ENCODE assay signal across 8 cellular contexts in genomic region chr12:71755146-71755892, GRCh38. TPM values are rescaled to one million over a fixed set of nuclear protein-coding genes. Genes with fewer than 3 reads are reported as not detected.
DNase-seq lines count a peak whose midpoint lies in the region; ATAC-seq, FAIRE-seq and TF ChIP-seq lines count a peak whose summit lies in the region.

No MANE protein-coding gene starts in this region.

- H3K36me3 Mint-ChIP-seq in CD8-positive, alpha-beta T cell: peaks cover 45% of the 10 kb centered on the region

- CTCF ChIA-PET in CD8-positive, alpha-beta T cell (lab: Charles Lee): interaction anchor here (1.8 to 3.8 kb wide), 2 partner anchors 25 to 84 kb away, joined by 4 to 13 read pairs; partner anchors contain the start of gene TBC1D15

- peak; percentile 47 for ATAC-seq in CD8-positive, alpha-beta T cell
- ATAC-seq in GM19397 (IDR thresholded peaks at IDR 0.05; ENCODE audit: unreplicated experiment) (peak; percentile 44), HG03520 (IDR thresholded peaks at IDR 0.05; ENCODE audit: unreplicated experiment) (peak; percentile 39), body of pancreas (peak; percentile 63)

- peaks cover 9% of the 10 kb centered on the region for H3K27me3 Mint-ChIP-seq in CD8-positive, alpha-beta T cell (ENCODE audit: low read depth)

- H3K4me1 ChIP-seq in CD8-positive, alpha-beta T cell (ENCODE audit: insufficient read depth, low read length): peaks cover 22% of the 10 kb centered on the region
- H3K4me1 ChIP-seq in body of pancreas (peaks cover 13% of the 10 kb centered on the region), spleen (peaks cover 13 to 48% (median 34%) of the 10 kb centered on the region in 6 donors)

- H3K4me1 Mint-ChIP-seq in CD8-positive, alpha-beta T cell (ENCODE audit: low read depth): peaks cover 52% of the 10 kb centered on the region

- H3K27ac Mint-ChIP-seq in CD8-positive, alpha-beta T cell: peak overlapping the region; percentile 98

- H3K27ac ChIP-seq in CD8-positive, alpha-beta T cell (ENCODE audit: low read depth, low read length): peak overlapping the region; percentile 91
- H3K27ac ChIP-seq in body of pancreas: peak overlapping the region; percentile 83 to 99 (median 97)
- peak overlapping the region; percentile 96 to 99 (median 98) for H3K27ac ChIP-seq in spleen

- intact Hi-C loops in CD8-positive, alpha-beta T cell (cut with DNase I, micrococcal nuclease): loop anchor here (2.0 to 10.0 kb wide), 5 partner anchors 37 to 1513 kb away; partner anchors contain the start of genes CNOT2 (in 1 of the 2), KCNMB4 (in 1 of the 2), TMEM19 (in 1 of the 2) and ZFC3H1 (in 1 of the 2)
- intact Hi-C loops in body of pancreas (cut with DNase I): no loop called here
- intact Hi-C loops in spleen (cut with DNase I; ENCODE audit: low total_unique reads): loop anchor here (10.0 kb wide), 1 partner anchor 71 kb away; the partner anchor contains the start of gene TMEM19

- TF ChIP-seq POLR2A in body of pancreas (IDR thresholded peaks at IDR 0.05) (peak in 1 of 3 donors; percentile 30), spleen (IDR thresholded peaks at IDR 0.05) (no peak)

- WGBS in body of pancreas, 2 donors: 1% methylated on average over 19 to 45 of the region's 45 CpGs
- 1 to 2% (median 1%) methylated on average over 24 to 45 of the region's 45 CpGs for WGBS in spleen, 5 donors

- peaks cover 18% of the 10 kb centered on the region for H3K9me3 Mint-ChIP-seq in CD8-positive, alpha-beta T cell

- TF ChIP-seq CTCF in CD8-positive, alpha-beta T cell (IDR thresholded peaks at IDR 0.05): no peak
- no peak for TF ChIP-seq CTCF in body of pancreas (IDR thresholded peaks at IDR 0.05)
- no peak for TF ChIP-seq CTCF in spleen (IDR thresholded peaks at IDR 0.05 in 8 of 11, conservative IDR thresholded peaks at IDR 0.05 in 3 of 11)

- POLR2A ChIA-PET in CD8-positive, alpha-beta T cell (lab: Charles Lee): interaction anchor here (0.7 to 4.2 kb wide), 5 partner anchors 70 to 141 kb away, joined by 3 to 19 read pairs (median 6); partner anchors contain the start of genes THAP2, TMEM19 and ZFC3H1

- H3K4me3 Mint-ChIP-seq in CD8-positive, alpha-beta T cell: peak overlapping the region; percentile 95

- no peaks in the 10 kb centered on the region for H3K36me3 ChIP-seq in CD8-positive, alpha-beta T cell (ENCODE audit: insufficient read depth, low read length)
- no peaks in the 10 kb centered on the region for H3K36me3 ChIP-seq in body of pancreas (replicated peaks in 1 of 2; ENCODE audit: insufficient read depth in 1 of 2, low read depth in 2 of 2)
- H3K36me3 ChIP-seq in spleen: peaks cover 3 to 35% (median 19%) of the 10 kb centered on the region in 6 donors

- peaks cover 12% of the 10 kb centered on the region for H3K9me3 ChIP-seq in CD8-positive, alpha-beta T cell (ENCODE audit: low read length)
- H3K9me3 ChIP-seq in body of pancreas (no peaks in the 10 kb centered on the region), spleen (peaks cover 12 to 27% (median 22%) of the 10 kb centered on the region in 8 donors)

- FAIRE-seq in islet of Langerhans (lab: Jason Lieb, UNC): peak; percentile 58

- H3K27me3 ChIP-seq in CD8-positive, alpha-beta T cell (ENCODE audit: insufficient read depth, low read length): no peaks in the 10 kb centered on the region
- H3K27me3 ChIP-seq in body of pancreas (no peaks in the 10 kb centered on the region), spleen (replicated peaks in 1 of 7) (peaks cover 0 to 4% (median 0%) of the 10 kb centered on the region in 7 donors)

- H3K4me3 ChIP-seq in CD8-positive, alpha-beta T cell (ENCODE audit: low read depth, low read length): peak overlapping the region; percentile 93
- H3K4me3 ChIP-seq in body of pancreas: peak overlapping the region; percentile 37 to 68
- H3K4me3 ChIP-seq in spleen: peak overlapping the region; percentile 53 to 88 (median 78)

- peak in 6 of 7 experiments; percentile 26 to 74 (median 48) for DNase-seq in CD8-positive, alpha-beta T cell
- DNase-seq in T-helper 22 cell (ENCODE audit: low read depth) (peak; percentile 61), body of pancreas (peak in 3 of 4 donors; percentile 42 to 52 (median 44)), spleen (no peak), cerebellar nuclear complex (lab: John Stamatoyannopoulos, UW) (no peak)

RNA-seq across cellular contexts. Expression of gene RAB21, which starts 0.7 kb away (rescaled TPM):
- 100 to 1,000 TPM; 111 to 127 TPM for total RNA-seq in CD8-positive, alpha-beta T cell
- total RNA-seq in body of pancreas: 1 to 10 TPM; 4.3 to 4.4 TPM
- 10 to 100 TPM; 25.9 to 75.4 (median 66.1) TPM for total RNA-seq in spleen
- 10 to 100 TPM in 1 of 3 donors, 1 to 10 TPM in 2; 5.7 to 13.9 (median 8.9) TPM for polyA plus RNA-seq in spleen

Comparison
In these comparisons a context has a peak if more than half of its experiments do, and no peak if none do; other contexts are left out.
1. DNase-seq: peak in CD8-positive, alpha-beta T cell (6 of 7), T-helper 22 cell (single experiment) and body of pancreas (3 of 4); none in spleen (single experiment) and cerebellar nuclear complex (0 of 2).
2. RNA of gene RAB21, which starts 0.7 kb away (total RNA-seq): 111 to 127 TPM in CD8-positive, alpha-beta T cell and 25.9 to 75.4 TPM in spleen; 4.3 to 4.4 TPM in body of pancreas; every median in the first group is over 4 times any median in the second.
3. Peak in every context shown above with its lines, with median percentiles within 50 percentile points of each other: ATAC-seq, H3K27ac ChIP-seq and H3K4me3 ChIP-seq.